ENCODE assay signal across 12 cellular contexts in genomic region chr16:69191136-69191535, GRCh38.
"Had no signal": no experiment of that assay in that cellular context is flagged by ENCODE, and none has a peak within 500 bp of the region (broad histone marks: within the 10 kb centered on the region; RNA-seq: fewer than 3 reads in every experiment).

No MANE protein-coding gene starts in this region.

- H3K4me3 ChIP-seq: upper lobe of right lung had no signal

- H3K9me3 Mint-ChIP-seq: activated naive CD8-positive, alpha-beta T cell treated with anti-CD3 and anti-CD28 coated beads for 36 hours; nephron had no signal

- H3K27ac Mint-ChIP-seq: activated naive CD8-positive, alpha-beta T cell treated with anti-CD3 and anti-CD28 coated beads for 36 hours had no signal

- H3K36me3 ChIP-seq: brain microvascular endothelial cell, esophagus squamous epithelium, upper lobe of right lung had no signal

- DNase-seq: activated CD4-positive, alpha-beta T cell treated with anti-CD3 and anti-CD28 coated beads for 4 hours; activated gamma-delta T cell; activated naive CD8-positive, alpha-beta T cell treated with anti-CD3 and anti-CD28 coated beads for 36 hours; brain microvascular endothelial cell; esophagus squamous epithelium; stimulated activated CD4-positive, alpha-beta T cell treated with anti-CD3 and anti-CD28 coated beads, Interleukin-12 subunit alpha, Interleukin-12 subunit beta, amount 100 ng/mL, for 4 hours; stimulated activated CD8-positive, alpha-beta memory T cell treated with anti-CD3 and anti-CD28 coated beads, Interleukin-4, amount 100 ng/mL, for 48 hours; stimulated activated naive CD8-positive, alpha-beta T cell treated with anti-CD3 and anti-CD28 coated beads, Interleukin-15, Interleukin-2, amounts not matched to agents 100 U/mL and 50 U/mL, for 24 hours; upper lobe of right lung had no signal

- FAIRE-seq: islet of Langerhans had no signal

- H3K27ac ChIP-seq: brain microvascular endothelial cell, upper lobe of right lung, VCaP had no signal

- H3K9me3 ChIP-seq: esophagus squamous epithelium, upper lobe of right lung had no signal

- H3K27me3 ChIP-seq: brain microvascular endothelial cell, esophagus squamous epithelium, upper lobe of right lung had no signal

- H3K4me3 Mint-ChIP-seq: activated naive CD8-positive, alpha-beta T cell treated with anti-CD3 and anti-CD28 coated beads for 36 hours; nephron had no signal

- ATAC-seq: stimulated activated naive CD8-positive, alpha-beta T cell treated with anti-CD3 and anti-CD28 coated beads, Interleukin-15, Interleukin-2, amounts not matched to agents 100 U/mL and 50 U/mL, for 24 hours; upper lobe of right lung had no signal

- H3K27me3 Mint-ChIP-seq: activated naive CD8-positive, alpha-beta T cell treated with anti-CD3 and anti-CD28 coated beads for 36 hours had no signal
